In genomic region chr16:51155199-51155607, GRCh38 we compare ENCODE assay signal across 12 cellular contexts. TPM values are rescaled to one million over a fixed set of nuclear protein-coding genes. Genes with fewer than 3 reads are reported as not detected.
A peak's percentile ranks its signal among the peaks of the same experiment; 100 is the strongest.
DNase-seq lines count a peak whose midpoint lies in the region; ATAC-seq, FAIRE-seq and TF ChIP-seq lines count a peak whose summit lies in the region.
"Had no signal": no experiment of that assay in that cellular context is flagged by ENCODE, and none has a peak within 500 bp of the region (broad histone marks: within the 10 kb centered on the region; RNA-seq: fewer than 3 reads in every experiment).

No MANE protein-coding gene starts in this region.

- no TSS peak for BruUV-seq in PC-9 (replicated peaks; lab: Mats Ljungman, UMichigan)

- DNase-seq in cardiac septum (ENCODE audit: low spot score) (peak; percentile 63), Right ventricle myocardium superior (no peak), H1 (ENCODE audit: low read depth in 1 of 2, low spot score in 2 of 2) (no peak), PC-9 (no peak), T-helper 2 cell (no peak)
- DNase-seq: CD4-positive, CD25-positive, alpha-beta regulatory T cell; NCI-H187 treated with DMSO at 0.1 percent for 48 hours; stimulated activated CD4-positive, alpha-beta T cell treated with anti-CD3 and anti-CD28 coated beads, Interleukin-1b, Interleukin-23, amount 100 ng/mL, for 48 hours had no signal

- ATAC-seq in Right ventricle myocardium superior (ENCODE audit: poor library complexity) (no peak), HG03342 (IDR thresholded peaks at IDR 0.05; ENCODE audit: unreplicated experiment) (no peak)

- no peak for TF ChIP-seq CTCF in H1 (IDR thresholded peaks at IDR 0.05; ENCODE audit: control extremely low read depth in 1 of 3, insufficient read depth in 1 of 3, low read depth in 1 of 3, low read length in 3 of 3)
- TF ChIP-seq CTCF in PC-9 (conservative IDR thresholded peaks at IDR 0.05) = no peak

- H3K9me2 ChIP-seq in PC-9 (ENCODE audit: insufficient read depth) = no peaks in the 10 kb centered on the region

- H3K56ac ChIP-seq in H1 (replicated peaks; ENCODE audit: insufficient read length, low read depth, low read length) = peak overlapping the region; percentile 34

- peaks cover 8 to 21% (median 12%) of the 10 kb centered on the region in 4 experiments; a peak in 6 of 7 replicates for H3K4me1 ChIP-seq in H1 (replicated peaks in 1 of 4; ENCODE audit: control insufficient read depth in 3 of 4, insufficient read depth in 4 of 4, low read length in 3 of 4)
- peaks cover 21% of the 10 kb centered on the region for H3K4me1 ChIP-seq in mesodermal cell (ENCODE audit: control insufficient read depth, insufficient read depth, low read length, poor library complexity, severe bottlenecking)
- H3K4me1 ChIP-seq in urinary bladder (ENCODE audit: insufficient read depth) = peaks cover 7% of the 10 kb centered on the region
- no peaks in the 10 kb centered on the region for H3K4me1 ChIP-seq in PC-9 (replicated peaks; ENCODE audit: insufficient read depth)

- H3K9me3 ChIP-seq in H1 (ENCODE audit: insufficient read depth in 2 of 2, low read depth in 1 of 2, low read length in 1 of 2) (no peaks in the 10 kb centered on the region), mesodermal cell (ENCODE audit: control insufficient read depth, low read length) (no peaks in the 10 kb centered on the region), PC-9 (ENCODE audit: insufficient read depth, low read depth) (no peaks in the 10 kb centered on the region)

- no peak overlapping the region for H3K4ac ChIP-seq in H1 (replicated peaks; ENCODE audit: insufficient read length, low read depth, low read length)

- TF ChIP-seq EP300 in H1 (IDR thresholded peaks at IDR 0.05; ENCODE audit: borderline replicate concordance in 1 of 2, low read depth in 2 of 2, low read length in 2 of 2) = no peak

- H4K5ac ChIP-seq in H1 (ENCODE audit: insufficient read length, low read depth, low read length) = peak overlapping the region; percentile 37

- peaks cover 29% of the 10 kb centered on the region for H3K23me2 ChIP-seq in H1 (ENCODE audit: low read depth, low read length)

- H3K14ac ChIP-seq in H1 (ENCODE audit: insufficient read length) = no peak overlapping the region

- H2BK5ac ChIP-seq in H1 (ENCODE audit: low read depth, low read length) = peak overlapping the region; percentile 60

- peak overlapping the region; percentile 68 for H2BK12ac ChIP-seq in H1 (ENCODE audit: low read depth, low read length)

- no peak overlapping the region; the same call in 1 of the 2 replicates for H2AFZ ChIP-seq in H1 (ENCODE audit: low read length)
- H2AFZ ChIP-seq in PC-9 = no peak overlapping the region

- peak overlapping the region; percentile 62 for H2BK120ac ChIP-seq in H1 (replicated peaks; ENCODE audit: low read depth, low read length)

- H3K27ac ChIP-seq in H1 (ENCODE audit: low read depth, low read length) (no peak overlapping the region), mesodermal cell (ENCODE audit: low read depth, low read length, severe bottlenecking) (peak overlapping the region; percentile 30), urinary bladder (ENCODE audit: low read depth) (peak overlapping the region; percentile 3), PC-9 (no peak overlapping the region)

- 0 out of 2 replicates have a peak overlapping the region, but pooled peaks have one; percentile 61 for H2BK20ac ChIP-seq in H1 (ENCODE audit: low read length)

- H4K20me1 ChIP-seq in H1 (replicated peaks in 1 of 2; ENCODE audit: control insufficient read depth in 1 of 2, insufficient read depth in 2 of 2, low read length in 2 of 2) = no peaks in the 10 kb centered on the region
- H4K20me1 ChIP-seq in PC-9 (ENCODE audit: insufficient read depth) = no peaks in the 10 kb centered on the region

- TF ChIP-seq POLR2A in H1 (IDR thresholded peaks at IDR 0.05; ENCODE audit: control extremely low read depth in 1 of 2, low read depth in 2 of 2, low read length in 2 of 2) = no peak

- peak overlapping the region; percentile 99 for H3K18ac ChIP-seq in H1 (ENCODE audit: extremely low read depth, low read length)

- H3K36me3 ChIP-seq in H1 (ENCODE audit: control insufficient read depth in 2 of 4, insufficient read depth in 4 of 4, low read length in 3 of 4) (no peaks in the 10 kb centered on the region), mesodermal cell (ENCODE audit: control insufficient read depth, insufficient read depth, low read length) (no peaks in the 10 kb centered on the region), urinary bladder (ENCODE audit: insufficient read depth) (no peaks in the 10 kb centered on the region), PC-9 (ENCODE audit: low read depth) (no peaks in the 10 kb centered on the region)

- TF ChIP-seq RAD21 in H1 (IDR thresholded peaks at IDR 0.05 in 1 of 2, conservative IDR thresholded peaks at IDR 0.05 in 1 of 2; ENCODE audit: low read depth in 2 of 2, low read length in 2 of 2) = no peak

- H3K79me2 ChIP-seq in H1 (ENCODE audit: control insufficient read depth in 1 of 2, insufficient read depth in 2 of 2, low read length in 2 of 2) (peaks cover 3 to 9% of the 10 kb centered on the region in 2 experiments; a peak in 3 of 4 replicates), PC-9 (ENCODE audit: low read depth) (no peaks in the 10 kb centered on the region)

- H3K23ac ChIP-seq in H1 (ENCODE audit: insufficient read length) = no peak overlapping the region

- H3K4me2 ChIP-seq in H1 (ENCODE audit: insufficient read depth in 1 of 2, low read depth in 2 of 2, low read length in 2 of 2) = peak overlapping the region; percentile 94 to 99
- H3K4me2 ChIP-seq in PC-9 = no peak overlapping the region

- no peaks in the 10 kb centered on the region for H3F3A ChIP-seq in PC-9 (ENCODE audit: insufficient read depth, low read depth)

- CTCF ChIA-PET in H1 (lab: Charles Lee; ENCODE audit: partially characterized antibody) (interaction anchor here (0.7 to 0.8 kb wide), 2 partner anchors 236 to 588 kb away, joined by 3 to 4 read pairs; no protein-coding TSS in a partner anchor), PC-9 (lab: Charles Lee) (no interaction called here)

- no peaks in the 10 kb centered on the region; the same call in 1 of the 2 replicates for H3K79me1 ChIP-seq in H1 (ENCODE audit: low read depth, low read length)

- H2BK15ac ChIP-seq in H1 (ENCODE audit: low read length) = no peak overlapping the region

- no peak for FAIRE-seq in H1 (lab: Jason Lieb, UNC)

- peak overlapping the region; percentile 22 for H4K91ac ChIP-seq in H1 (replicated peaks; ENCODE audit: insufficient read length, low read length)

- POLR2A ChIA-PET in H1 (lab: Charles Lee; ENCODE audit: partially characterized antibody) = interaction anchor here (0.8 to 1.5 kb wide), 5 partner anchors 9 to 26 kb away, joined by 3 to 13 read pairs (median 3); no protein-coding TSS in a partner anchor
- POLR2A ChIA-PET in PC-9 (lab: Charles Lee; ENCODE audit: unreplicated experiment) = no interaction called here

- no peak overlapping the region for H2AK5ac ChIP-seq in H1 (ENCODE audit: low read depth, low read length)

- H4K8ac ChIP-seq in H1 (ENCODE audit: extremely low read depth, insufficient read depth, low read length) = peak overlapping the region; percentile 90

- peak overlapping the region in 2 of 4 experiments; percentile 51 to 58; a peak in 1 of 7 replicates for H3K9ac ChIP-seq in H1 (replicated peaks in 1 of 4; ENCODE audit: extremely low read depth in 1 of 4, low read depth in 3 of 4, low read length in 3 of 4)

- H3K4me3 ChIP-seq in H1 (ENCODE audit: extremely low read depth in 1 of 4, insufficient read depth in 2 of 4, low read depth in 3 of 4, low read length in 4 of 4) = peak overlapping the region; percentile 76 to 100 (median 84)
- H3K4me3 ChIP-seq in mesodermal cell (ENCODE audit: extremely low read depth, insufficient read depth, low read length, poor library complexity, severe bottlenecking) = peak overlapping the region; percentile 95
- peak overlapping the region; percentile 12 for H3K4me3 ChIP-seq in urinary bladder (ENCODE audit: low read depth, low read length)
- H3K4me3 ChIP-seq in PC-9 = no peak overlapping the region

- 3% methylated on average over 8 of the region's 20 CpGs; no CpG with 5 or more reads in 1 of the 2 experiments for WGBS in H1 (ENCODE audit: extremely low coverage in 1 of 2, insufficient coverage in 1 of 2, insufficient read length in 1 of 2, insufficient replicate concordance in 2 of 2, low coverage in 1 of 2, low lambda C conversion rate in 2 of 2, missing lambda C conversion rate in 1 of 2), 2 experiments
- WGBS in mesodermal cell (ENCODE audit: insufficient coverage in 2 of 2), 2 experiments = 1 to 2% methylated on average over 13 to 15 of the region's 20 CpGs
- WGBS in urinary bladder = 18% methylated on average over 20 of the region's 20 CpGs

- intact Hi-C loops in cardiac septum (cut with DNase I) = no loop called here
- intact Hi-C loops in Right ventricle myocardium superior (cut with DNase I) = no loop called here
- intact Hi-C loops in PC-9 (cut with micrococcal nuclease; ENCODE audit: unreplicated experiment) = no loop called here

- H3K27me3 ChIP-seq in H1 (replicated peaks in 1 of 4; ENCODE audit: control insufficient read depth in 3 of 4, extremely low read depth in 1 of 4, insufficient read depth in 3 of 4, low read length in 3 of 4) = peaks cover 3 to 34% (median 17%) of the 10 kb centered on the region in 4 experiments; a peak in 6 of 7 replicates
- peaks cover 13% of the 10 kb centered on the region for H3K27me3 ChIP-seq in PC-9 (ENCODE audit: insufficient read depth, low read depth)

TF ChIP-seq in H1, 55 proteins besides CTCF, POLR2A, EP300 and RAD21 (continues in another document):
- no peak for TF ChIP-seq SIRT6 (IDR thresholded peaks at IDR 0.05; ENCODE audit: low read length)
- no peak for TF ChIP-seq RXRA (IDR thresholded peaks at IDR 0.05; ENCODE audit: insufficient read depth, low read depth, low read length)
- TF ChIP-seq HDAC2 (IDR thresholded peaks at IDR 0.05; ENCODE audit: borderline replicate concordance in 1 of 2, low read depth in 2 of 2, low read length in 2 of 2) = peak in 1 of 2 experiments; percentile 4; a peak in 1 of 4 replicates
- peak; percentile 8; the same call in 1 of the 2 replicates for TF ChIP-seq EGR1 (IDR thresholded peaks at IDR 0.05; ENCODE audit: borderline replicate concordance, low read depth, low read length)

RNA-seq across cellular contexts. Expression of gene SALL1, which starts 4.1 kb away (rescaled TPM):
- total RNA-seq in cardiac septum (0.22 TPM), Right ventricle myocardium superior (0.46 TPM), urinary bladder (1.0 TPM), PC-9 (2021) (not detected in 2 replicates)
- 54.3 and 56.8 TPM in 2 replicates for total RNA-seq in H1 (2021; fragmentation: NEBNext Ultra II Directional; extraction: Animal tissue kit (Norgen Biotek cat#: 25700))
- polyA plus RNA-seq in H1 (2011; rRNA removed) (33.7 and 40.5 TPM in 2 replicates), urinary bladder (4.1 TPM)
- polyA plus RNA-seq in H1 (2011; cell fraction: cytosol; rRNA removed) = 29.6 TPM
- 55.1 TPM for polyA plus RNA-seq in H1 (2011; cell fraction: nucleus; rRNA removed)
- 44.6 to 47.3 TPM (median 46.1 TPM) in 4 replicates for polyA plus RNA-seq in H1 (2012, experiment 1 of 2)
- 9.7 TPM for polyA plus RNA-seq in H1 (2012, experiment 2 of 2)
- 31.3 TPM for polyA plus RNA-seq in H1 (2013, experiment 1 of 2)
- 31.7 TPM for polyA plus RNA-seq in H1 (2013, experiment 2 of 2)
- 39.5 and 43.2 TPM in 2 replicates for polyA minus RNA-seq in H1 (2011; rRNA and poly(A)+ RNA removed)
- 29.9 TPM for polyA minus RNA-seq in H1 (2011; cell fraction: cytosol; rRNA and poly(A)+ RNA removed)
- polyA minus RNA-seq in H1 (2011; cell fraction: nucleus; rRNA and poly(A)+ RNA removed) = 19.5 TPM
- 45.4 TPM for polyA plus RNA-seq in mesodermal cell (2013, experiment 1 of 2)
- polyA plus RNA-seq in mesodermal cell (2013, experiment 2 of 2) = 36.0 TPM
- total RNA-seq: CD4-positive, CD25-positive, alpha-beta regulatory T cell; lung microvascular endothelial cell had no signal
- polyA plus RNA-seq: CD4-positive, CD25-positive, alpha-beta regulatory T cell had no signal

Comparison
In these comparisons a context has a peak if more than half of its experiments do, and no peak if none do; other contexts are left out.
1. H3K27ac ChIP-seq: peak in mesodermal cell (single experiment) and urinary bladder (single experiment); none in H1 (single experiment) and PC-9 (single experiment).
2. RNA of gene SALL1, which starts 4.1 kb away (total RNA-seq): 54.3 to 56.8 TPM in H1; 1.0 TPM in urinary bladder (single experiment), 0.46 TPM in Right ventricle myocardium superior (single experiment), 0.22 TPM in cardiac septum (single experiment) and not detected in PC-9; every median in the first group is over 10 times any median in the second.